ENCODE assay signal across 1 cellular context in the genomic region with DNA sequence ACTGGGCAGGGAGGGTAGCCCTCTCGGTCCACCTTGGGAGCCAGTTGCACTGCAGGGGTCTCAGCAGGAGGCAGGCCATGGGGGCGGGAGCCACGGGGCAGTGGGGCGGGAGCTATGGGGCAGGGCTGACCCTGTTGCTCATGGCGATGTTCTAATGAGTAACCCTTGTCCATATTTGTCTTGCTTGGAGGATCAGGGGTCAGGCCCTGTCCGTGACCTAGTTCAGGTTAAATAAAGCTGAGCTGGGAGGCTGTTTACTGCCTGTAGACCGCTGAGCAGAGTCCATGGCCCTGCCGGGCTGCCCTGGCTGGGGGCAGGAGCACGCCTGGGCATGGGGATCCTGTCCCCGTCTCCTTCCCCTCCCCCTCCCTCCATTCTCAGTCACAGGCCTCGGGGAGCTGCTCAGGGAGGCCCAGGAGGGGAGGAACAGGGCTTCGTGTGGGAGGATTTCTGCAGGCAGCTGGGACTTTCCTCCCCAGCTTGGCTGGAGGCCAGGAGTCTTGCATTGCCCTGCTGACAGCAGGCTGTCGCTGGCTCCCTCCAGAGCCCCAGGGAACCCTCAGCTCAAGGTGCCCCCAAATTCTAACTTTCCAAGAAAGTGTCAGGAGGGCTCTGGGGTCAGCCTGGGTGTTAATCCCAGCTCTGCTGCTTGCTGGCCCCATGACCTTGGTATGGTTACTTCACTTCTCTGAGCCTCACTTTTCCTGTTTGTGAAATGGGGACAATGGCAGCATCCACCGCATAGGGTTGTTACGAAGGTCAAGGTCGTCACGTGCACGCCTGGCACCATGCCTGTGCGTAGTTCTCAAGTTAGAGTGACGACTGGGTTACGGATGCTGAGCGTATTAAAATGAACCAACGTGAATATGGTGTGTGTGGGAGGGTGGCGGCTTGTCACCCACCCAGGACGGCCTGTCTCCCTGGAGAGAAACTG.
A peak's percentile ranks its signal among the peaks of the same experiment; 100 is the strongest.
TF ChIP-seq lines count a peak whose summit lies in the region.

No MANE protein-coding gene starts in this region.

TF ChIP-seq in HepG2, 621 proteins besides CTCF, POLR2A, EP300 and RAD21 (continued from another document):
- TF ChIP-seq, protein P1, sequence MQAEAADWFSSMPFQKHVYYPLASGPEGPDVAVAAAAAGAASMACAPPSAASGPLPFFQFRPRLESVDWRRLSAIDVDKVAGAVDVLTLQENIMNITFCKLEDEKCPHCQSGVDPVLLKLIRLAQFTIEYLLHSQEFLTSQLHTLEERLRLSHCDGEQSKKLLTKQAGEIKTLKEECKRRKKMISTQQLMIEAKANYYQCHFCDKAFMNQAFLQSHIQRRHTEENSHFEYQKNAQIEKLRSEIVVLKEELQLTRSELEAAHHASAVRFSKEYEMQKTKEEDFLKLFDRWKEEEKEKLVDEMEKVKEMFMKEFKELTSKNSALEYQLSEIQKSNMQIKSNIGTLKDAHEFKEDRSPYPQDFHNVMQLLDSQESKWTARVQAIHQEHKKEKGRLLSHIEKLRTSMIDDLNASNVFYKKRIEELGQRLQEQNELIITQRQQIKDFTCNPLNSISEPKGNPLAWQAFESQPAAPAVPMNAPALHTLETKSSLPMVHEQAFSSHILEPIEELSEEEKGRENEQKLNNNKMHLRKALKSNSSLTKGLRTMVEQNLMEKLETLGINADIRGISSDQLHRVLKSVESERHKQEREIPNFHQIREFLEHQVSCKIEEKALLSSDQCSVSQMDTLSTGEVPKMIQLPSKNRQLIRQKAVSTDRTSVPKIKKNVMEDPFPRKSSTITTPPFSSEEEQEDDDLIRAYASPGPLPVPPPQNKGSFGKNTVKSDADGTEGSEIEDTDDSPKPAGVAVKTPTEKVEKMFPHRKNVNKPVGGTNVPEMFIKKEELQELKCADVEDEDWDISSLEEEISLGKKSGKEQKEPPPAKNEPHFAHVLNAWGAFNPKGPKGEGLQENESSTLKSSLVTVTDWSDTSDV (CRISPR knock-in tag; IDR thresholded peaks at IDR 0.05): no peak
- TF ChIP-seq SOX6 (IDR thresholded peaks at IDR 0.05) (no peak), SOX6 (CRISPR knock-in tag; IDR thresholded peaks at IDR 0.05) (peak; percentile 95), ZC3H4 (CRISPR knock-in tag; IDR thresholded peaks at IDR 0.05; ENCODE audit: borderline replicate concordance) (no peak), ZNF567 (CRISPR knock-in tag; IDR thresholded peaks at IDR 0.05; ENCODE audit: borderline replicate concordance) (no peak), MZF1 (CRISPR knock-in tag; IDR thresholded peaks at IDR 0.05; ENCODE audit: borderline replicate concordance) (peak; percentile 60; the same call in 1 of the 2 replicates), ZNF383 (CRISPR knock-in tag; IDR thresholded peaks at IDR 0.05; ENCODE audit: borderline replicate concordance) (no peak), ZFP36 (IDR thresholded peaks at IDR 0.05; ENCODE audit: borderline replicate concordance, low read depth, low read length, partially characterized antibody) (no peak), ZNF773 (CRISPR knock-in tag; IDR thresholded peaks at IDR 0.05; ENCODE audit: borderline replicate concordance) (no peak), SP1 (IDR thresholded peaks at IDR 0.05) (no peak), SP1 (CRISPR knock-in tag; IDR thresholded peaks at IDR 0.05) (peak; percentile 72; the same call in 1 of the 2 replicates), CEBPB (IDR thresholded peaks at IDR 0.05; ENCODE audit: borderline replicate concordance, low read depth, low read length) (peak; percentile 44; the same call in 1 of the 2 replicates), MYNN (CRISPR knock-in tag; IDR thresholded peaks at IDR 0.05; ENCODE audit: low read depth) (0 out of 2 replicates have a peak, but pooled peaks have one; percentile 3), FOXO1 (CRISPR knock-in tag; IDR thresholded peaks at IDR 0.05) (peak; percentile 100), TBX3 (IDR thresholded peaks at IDR 0.05; ENCODE audit: borderline replicate concordance) (peak; percentile 13; the same call in 1 of the 2 replicates), BRCA1 (CRISPR knock-in tag; IDR thresholded peaks at IDR 0.05) (peak; percentile 75; the same call in 1 of the 2 replicates), ZNF230 (CRISPR knock-in tag; IDR thresholded peaks at IDR 0.05) (no peak; the same call in 1 of the 2 replicates), ZNF367 (CRISPR knock-in tag; IDR thresholded peaks at IDR 0.05; ENCODE audit: borderline replicate concordance) (0 out of 2 replicates have a peak, but pooled peaks have one; percentile 21), ZNF598 (CRISPR knock-in tag; IDR thresholded peaks at IDR 0.05; ENCODE audit: borderline replicate concordance) (no peak), CREB1 (IDR thresholded peaks at IDR 0.05) (peak; percentile 46), CREB1 (CRISPR knock-in tag; IDR thresholded peaks at IDR 0.05) (no peak; the same call in 1 of the 2 replicates), TSC22D2 (CRISPR knock-in tag; IDR thresholded peaks at IDR 0.05; ENCODE audit: borderline replicate concordance) (no peak), ELF4 (CRISPR knock-in tag; IDR thresholded peaks at IDR 0.05; ENCODE audit: borderline replicate concordance) (peak; percentile 50; the same call in 1 of the 2 replicates), YEATS4 (CRISPR knock-in tag; IDR thresholded peaks at IDR 0.05; ENCODE audit: borderline replicate concordance) (peak; percentile 96), KAT7 (CRISPR knock-in tag; IDR thresholded peaks at IDR 0.05; ENCODE audit: borderline replicate concordance) (peak; percentile 23; the same call in 1 of the 2 replicates), ZNF17 (CRISPR knock-in tag; IDR thresholded peaks at IDR 0.05) (no peak), ZNF432 (CRISPR knock-in tag; IDR thresholded peaks at IDR 0.05; ENCODE audit: borderline replicate concordance) (no peak), SP4 (CRISPR knock-in tag; IDR thresholded peaks at IDR 0.05) (peak; percentile 54), ZBTB42 (CRISPR knock-in tag; IDR thresholded peaks at IDR 0.05) (no peak), KDM2A (CRISPR knock-in tag; IDR thresholded peaks at IDR 0.05; ENCODE audit: borderline replicate concordance, low read depth) (0 out of 2 replicates have a peak, but pooled peaks have one; percentile 25), ZSCAN22 (CRISPR knock-in tag; IDR thresholded peaks at IDR 0.05) (no peak), CBFB (CRISPR knock-in tag; IDR thresholded peaks at IDR 0.05) (peak; percentile 85)
- TF ChIP-seq, protein P2, sequence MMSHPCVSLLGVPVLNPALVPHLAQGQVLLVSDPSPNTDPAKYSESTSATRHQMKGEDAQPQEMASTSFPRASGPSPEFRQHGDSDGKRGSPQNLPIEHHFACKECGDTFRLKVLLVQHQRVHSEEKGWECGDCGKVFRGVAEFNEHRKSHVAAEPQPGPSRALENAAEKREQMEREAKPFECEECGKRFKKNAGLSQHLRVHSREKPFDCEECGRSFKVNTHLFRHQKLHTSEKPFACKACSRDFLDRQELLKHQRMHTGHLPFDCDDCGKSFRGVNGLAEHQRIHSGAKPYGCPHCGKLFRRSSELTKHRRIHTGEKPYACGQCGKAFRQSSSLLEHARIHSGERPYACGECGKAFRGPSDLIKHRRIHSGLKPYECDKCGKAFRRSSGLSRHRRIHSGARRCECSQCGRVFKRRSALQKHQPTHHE (CRISPR knock-in tag; IDR thresholded peaks at IDR 0.05; ENCODE audit: borderline replicate concordance): peak; percentile 92
- TF ChIP-seq, protein P3, sequence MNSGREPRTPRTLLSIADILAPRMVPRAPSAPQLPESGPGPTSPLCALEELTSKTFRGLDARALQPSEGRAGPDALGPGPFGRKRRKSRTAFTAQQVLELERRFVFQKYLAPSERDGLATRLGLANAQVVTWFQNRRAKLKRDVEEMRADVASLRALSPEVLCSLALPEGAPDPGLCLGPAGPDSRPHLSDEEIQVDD (CRISPR knock-in tag; IDR thresholded peaks at IDR 0.05; ENCODE audit: borderline replicate concordance): no peak
- TF ChIP-seq, protein P4, sequence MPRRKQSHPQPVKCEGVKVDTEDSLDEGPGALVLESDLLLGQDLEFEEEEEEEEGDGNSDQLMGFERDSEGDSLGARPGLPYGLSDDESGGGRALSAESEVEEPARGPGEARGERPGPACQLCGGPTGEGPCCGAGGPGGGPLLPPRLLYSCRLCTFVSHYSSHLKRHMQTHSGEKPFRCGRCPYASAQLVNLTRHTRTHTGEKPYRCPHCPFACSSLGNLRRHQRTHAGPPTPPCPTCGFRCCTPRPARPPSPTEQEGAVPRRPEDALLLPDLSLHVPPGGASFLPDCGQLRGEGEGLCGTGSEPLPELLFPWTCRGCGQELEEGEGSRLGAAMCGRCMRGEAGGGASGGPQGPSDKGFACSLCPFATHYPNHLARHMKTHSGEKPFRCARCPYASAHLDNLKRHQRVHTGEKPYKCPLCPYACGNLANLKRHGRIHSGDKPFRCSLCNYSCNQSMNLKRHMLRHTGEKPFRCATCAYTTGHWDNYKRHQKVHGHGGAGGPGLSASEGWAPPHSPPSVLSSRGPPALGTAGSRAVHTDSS (CRISPR knock-in tag; conservative IDR thresholded peaks at IDR 0.05): no peak
- TF ChIP-seq, protein P5, sequence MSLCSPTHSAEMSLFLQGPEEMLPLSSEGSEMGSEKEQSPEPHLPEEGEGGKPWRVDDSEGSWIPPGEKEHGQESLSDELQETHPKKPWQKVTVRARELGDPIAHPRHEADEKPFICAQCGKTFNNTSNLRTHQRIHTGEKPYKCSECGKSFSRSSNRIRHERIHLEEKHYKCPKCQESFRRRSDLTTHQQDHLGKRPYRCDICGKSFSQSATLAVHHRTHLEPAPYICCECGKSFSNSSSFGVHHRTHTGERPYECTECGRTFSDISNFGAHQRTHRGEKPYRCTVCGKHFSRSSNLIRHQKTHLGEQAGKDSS (CRISPR knock-in tag; IDR thresholded peaks at IDR 0.05; ENCODE audit: borderline replicate concordance, low read depth): peak; percentile 80
- TF ChIP-seq, protein P6, sequence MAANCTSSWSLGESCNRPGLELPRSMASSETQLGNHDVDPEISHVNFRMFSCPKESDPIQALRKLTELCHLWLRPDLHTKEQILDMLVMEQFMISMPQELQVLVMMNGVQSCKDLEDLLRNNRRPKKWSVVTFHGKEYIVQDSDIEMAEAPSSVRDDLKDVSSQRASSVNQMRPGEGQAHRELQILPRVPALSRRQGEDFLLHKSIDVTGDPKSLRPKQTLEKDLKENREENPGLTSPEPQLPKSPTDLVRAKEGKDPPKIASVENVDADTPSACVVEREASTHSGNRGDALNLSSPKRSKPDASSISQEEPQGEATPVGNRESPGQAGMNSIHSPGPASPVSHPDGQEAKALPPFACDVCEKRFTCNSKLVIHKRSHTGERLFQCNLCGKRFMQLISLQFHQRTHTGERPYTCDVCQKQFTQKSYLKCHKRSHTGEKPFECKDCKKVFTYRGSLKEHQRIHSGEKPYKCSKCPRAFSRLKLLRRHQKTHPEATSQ (CRISPR knock-in tag; IDR thresholded peaks at IDR 0.05; ENCODE audit: borderline replicate concordance): peak; percentile 70; the same call in 1 of the 2 replicates
- TF ChIP-seq, protein P7, sequence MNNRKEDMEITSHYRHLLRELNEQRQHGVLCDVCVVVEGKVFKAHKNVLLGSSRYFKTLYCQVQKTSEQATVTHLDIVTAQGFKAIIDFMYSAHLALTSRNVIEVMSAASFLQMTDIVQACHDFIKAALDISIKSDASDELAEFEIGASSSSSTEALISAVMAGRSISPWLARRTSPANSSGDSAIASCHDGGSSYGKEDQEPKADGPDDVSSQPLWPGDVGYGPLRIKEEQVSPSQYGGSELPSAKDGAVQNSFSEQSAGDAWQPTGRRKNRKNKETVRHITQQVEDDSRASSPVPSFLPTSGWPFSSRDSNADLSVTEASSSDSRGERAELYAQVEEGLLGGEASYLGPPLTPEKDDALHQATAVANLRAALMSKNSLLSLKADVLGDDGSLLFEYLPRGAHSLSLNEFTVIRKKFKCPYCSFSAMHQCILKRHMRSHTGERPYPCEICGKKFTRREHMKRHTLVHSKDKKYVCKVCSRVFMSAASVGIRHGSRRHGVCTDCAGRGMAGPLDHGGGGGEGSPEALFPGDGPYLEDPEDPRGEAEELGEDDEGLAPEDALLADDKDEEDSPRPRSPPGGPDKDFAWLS (CRISPR knock-in tag; IDR thresholded peaks at IDR 0.05; ENCODE audit: borderline replicate concordance): peak; percentile 77
